9 cellular contexts compared by ENCODE assay signal in genomic region chr11:96306600-96306932, GRCh38. TPM values are rescaled to one million over a fixed set of nuclear protein-coding genes. Genes with fewer than 3 reads are reported as not detected.
A peak's percentile ranks its signal among the peaks of the same experiment; 100 is the strongest.
DNase-seq lines count a peak whose midpoint lies in the region; ATAC-seq and TF ChIP-seq lines count a peak whose summit lies in the region.
"Had no signal": no experiment of that assay in that cellular context is flagged by ENCODE, and none has a peak within 500 bp of the region (broad histone marks: within the 10 kb centered on the region; RNA-seq: fewer than 3 reads in every experiment).

No MANE protein-coding gene starts in this region.

- peak; percentile 10 for ATAC-seq in CD8-positive, alpha-beta T cell

- H3K9me3 ChIP-seq in CD8-positive, alpha-beta T cell (ENCODE audit: low read length), result no peaks in the 10 kb centered on the region
- H3K9me3 ChIP-seq in SJSA1 (replicated peaks), result no peaks in the 10 kb centered on the region

- CTCF ChIA-PET in CD8-positive, alpha-beta T cell (lab: Charles Lee), result interaction anchor here (1.0 to 9.1 kb wide), 3 partner anchors 35 to 216 kb away, joined by 3 to 60 read pairs (median 5); partner anchors contain the start of gene MAML2

- intact Hi-C loops in CD8-positive, alpha-beta T cell (cut with DNase I, micrococcal nuclease), result loop anchor here (2.0 kb wide), 3 partner anchors 14 to 36 kb away; partner anchors contain the start of gene MAML2 (in 1 of the 2)

- peaks cover 84% of the 10 kb centered on the region for H3K4me1 Mint-ChIP-seq in CD8-positive, alpha-beta T cell (ENCODE audit: low read depth)

- H3K27ac Mint-ChIP-seq in CD8-positive, alpha-beta T cell, result peak overlapping the region; percentile 84

- H3K36me3 ChIP-seq in CD8-positive, alpha-beta T cell (ENCODE audit: insufficient read depth, low read length), result no peaks in the 10 kb centered on the region
- H3K36me3 ChIP-seq in SJSA1, result no peaks in the 10 kb centered on the region
- H3K36me3 ChIP-seq in rectal smooth muscle tissue (ENCODE audit: control insufficient read depth, insufficient read depth, low read length), result no peaks in the 10 kb centered on the region

- H3K9me3 Mint-ChIP-seq in CD8-positive, alpha-beta T cell, result no peaks in the 10 kb centered on the region

- H3K27me3 Mint-ChIP-seq in CD8-positive, alpha-beta T cell (ENCODE audit: low read depth), result no peaks in the 10 kb centered on the region

- H3K4me3 ChIP-seq in CD8-positive, alpha-beta T cell (ENCODE audit: low read depth, low read length), result no peak overlapping the region
- H3K4me3 ChIP-seq in SJSA1 (peak overlapping the region; percentile 4), fibroblast of mammary gland (ENCODE audit: control insufficient read depth, low read depth, low read length) (peak overlapping the region; percentile 24), rectal smooth muscle tissue (ENCODE audit: low read length) (peak overlapping the region; percentile 51)

- no peak for TF ChIP-seq CTCF in CD8-positive, alpha-beta T cell (IDR thresholded peaks at IDR 0.05)
- no peak for TF ChIP-seq CTCF in fibroblast of mammary gland (conservative IDR thresholded peaks at IDR 0.05; ENCODE audit: control insufficient read depth, insufficient read depth, low read depth, low read length)

- H3K4me3 Mint-ChIP-seq in CD8-positive, alpha-beta T cell, result peak overlapping the region; percentile 78

- no peak overlapping the region for H3K27ac ChIP-seq in CD8-positive, alpha-beta T cell (ENCODE audit: low read depth, low read length)
- H3K27ac ChIP-seq in SJSA1, result peak overlapping the region; percentile 96
- peak overlapping the region; percentile 75 for H3K27ac ChIP-seq in rectal smooth muscle tissue (ENCODE audit: low read depth, low read length)

- peaks cover 41% of the 10 kb centered on the region for H3K4me1 ChIP-seq in CD8-positive, alpha-beta T cell (ENCODE audit: insufficient read depth, low read length)
- peaks cover 84% of the 10 kb centered on the region for H3K4me1 ChIP-seq in SJSA1 (replicated peaks)
- peaks cover 22% of the 10 kb centered on the region for H3K4me1 ChIP-seq in rectal smooth muscle tissue (ENCODE audit: control insufficient read depth, insufficient read depth, low read length)

- H3K36me3 Mint-ChIP-seq in CD8-positive, alpha-beta T cell, result peaks cover 9% of the 10 kb centered on the region

- DNase-seq in CD8-positive, alpha-beta T cell, result no peak
- DNase-seq in SJSA1 (ENCODE audit: low read depth in 1 of 2, low spot score in 2 of 2) (no peak), fibroblast of mammary gland (ENCODE audit: low read depth) (no peak), 8988T (no peak), COLO668 (lab: John Stamatoyannopoulos, UW; ENCODE audit: unreplicated experiment) (no peak), DMS153 treated with DMSO at 0.1 percent for 48 hours (lab: John Stamatoyannopoulos, UW; ENCODE audit: unreplicated experiment) (no peak)
- DNase-seq in activated CD8-positive, alpha-beta memory T cell treated with anti-CD3 and anti-CD28 coated beads, Interleukin-2, amount 50 U/mL, for 4 hours, result no peak
- DNase-seq: activated effector memory CD4-positive, alpha-beta T cell treated with Interleukin-2 at 50 U/mL for 16 hours had no signal

- no peak overlapping the region for H3K9ac ChIP-seq in rectal smooth muscle tissue (ENCODE audit: low read length)

- POLR2A ChIA-PET in CD8-positive, alpha-beta T cell (lab: Charles Lee), result interaction anchor here (0.6 to 1.9 kb wide), 4 partner anchors 22 to 301 kb away, joined by 3 to 6 read pairs (median 4); partner anchors contain the start of gene MAML2

- H3K27me3 ChIP-seq in CD8-positive, alpha-beta T cell (ENCODE audit: insufficient read depth, low read length), result no peaks in the 10 kb centered on the region
- H3K27me3 ChIP-seq in SJSA1 (replicated peaks), result no peaks in the 10 kb centered on the region
- no peaks in the 10 kb centered on the region for H3K27me3 ChIP-seq in rectal smooth muscle tissue (ENCODE audit: control insufficient read depth, insufficient read depth, low read length)

RNA-seq across cellular contexts. Expression of gene MAML2, which starts 36.4 kb away (rescaled TPM):
- 10 to 100 TPM; 41.2 to 42.3 TPM for total RNA-seq in CD8-positive, alpha-beta T cell
- 6.1 and 8.7 TPM in 2 replicates for total RNA-seq in SJSA1 (2014; rRNA removed; shearing (Covaris generic))
